In the genomic region with DNA sequence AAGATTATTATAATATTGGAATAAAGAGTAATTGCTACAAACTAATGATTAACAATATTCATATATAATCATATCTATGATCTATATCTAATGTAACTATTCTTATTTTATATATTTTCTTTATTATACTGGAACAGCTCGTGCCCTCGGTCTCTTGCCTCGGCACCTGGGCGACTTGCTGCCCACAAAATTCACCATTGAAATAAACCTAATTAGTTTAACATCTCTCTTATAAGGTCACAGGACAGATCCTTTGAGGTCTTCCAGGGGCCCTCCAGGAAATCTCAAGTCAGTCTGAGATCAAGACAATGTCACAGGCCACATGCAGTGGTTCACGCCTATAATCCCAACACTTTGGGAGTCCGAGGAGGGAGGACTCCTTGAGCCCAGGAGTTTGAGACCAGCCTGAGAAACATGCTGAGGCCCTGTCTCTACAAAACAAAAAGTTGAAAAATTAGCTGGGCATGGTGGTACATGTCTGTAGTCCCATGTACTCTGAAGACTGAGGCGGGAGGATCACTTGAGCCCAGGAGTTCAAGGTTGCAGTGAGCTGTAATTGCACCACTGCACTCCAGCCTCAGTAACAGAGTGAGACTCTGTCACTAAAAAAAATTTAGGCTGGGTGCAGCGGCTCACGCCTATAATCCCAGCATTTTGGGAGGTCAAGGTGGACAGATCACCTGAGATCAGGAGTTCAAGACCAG, we compare ENCODE assay signal across 1 cellular context.
TF ChIP-seq lines count a peak whose summit lies in the region.

No MANE protein-coding gene starts in this region.

TF ChIP-seq in SK-N-SH, 30 proteins besides CTCF, POLR2A, EP300 and RAD21 (continued from another document):
- TF ChIP-seq REST (IDR thresholded peaks at IDR 0.05; ENCODE audit: low read depth, low read length) (no peak), TAF1 (IDR thresholded peaks at IDR 0.05; ENCODE audit: borderline replicate concordance, low read depth, low read length) (no peak), FOSL2 (IDR thresholded peaks at IDR 0.05; ENCODE audit: borderline replicate concordance, low read depth) (no peak)
- TF ChIP-seq, protein P1, sequence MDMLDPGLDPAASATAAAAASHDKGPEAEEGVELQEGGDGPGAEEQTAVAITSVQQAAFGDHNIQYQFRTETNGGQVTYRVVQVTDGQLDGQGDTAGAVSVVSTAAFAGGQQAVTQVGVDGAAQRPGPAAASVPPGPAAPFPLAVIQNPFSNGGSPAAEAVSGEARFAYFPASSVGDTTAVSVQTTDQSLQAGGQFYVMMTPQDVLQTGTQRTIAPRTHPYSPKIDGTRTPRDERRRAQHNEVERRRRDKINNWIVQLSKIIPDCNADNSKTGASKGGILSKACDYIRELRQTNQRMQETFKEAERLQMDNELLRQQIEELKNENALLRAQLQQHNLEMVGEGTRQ (IDR thresholded peaks at IDR 0.05; ENCODE audit: borderline replicate concordance, low read depth, low read length), result no peak
TF ChIP-seq in SK-N-SH: peak in this region for 0.
